ENCODE assay signal across 34 cellular contexts in genomic region chr19:51599084-51599483, GRCh38. TPM values are rescaled to one million over a fixed set of nuclear protein-coding genes. Genes with fewer than 3 reads are reported as not detected.
"Had no signal": no experiment of that assay in that cellular context is flagged by ENCODE, and none has a peak within 500 bp of the region (broad histone marks: within the 10 kb centered on the region; RNA-seq: fewer than 3 reads in every experiment).

No MANE protein-coding gene starts in this region.

- H3K9me3 ChIP-seq: colonic mucosa, mucosa of descending colon, neutrophil, prostate gland, right atrium auricular region, stomach, tibial artery, upper lobe of left lung had no signal

- H3K9me3 Mint-ChIP-seq: dendritic cell treated with granulocyte-macrophage colony-stimulating factor and Interleukin-4, amounts not matched to agents 40 ng/mL and 50 ng/mL, for 4 days; endodermal cell; neural crest cell had no signal

- H3K27me3 ChIP-seq: colonic mucosa had no signal

- H3K4me1 ChIP-seq: colonic mucosa, foreskin keratinocyte, prostate gland had no signal

- H2AFZ ChIP-seq: parathyroid adenoma had no signal

- H3K4me2 ChIP-seq: smooth muscle cell had no signal

- FAIRE-seq: urothelium cell line had no signal

- H3K27ac Mint-ChIP-seq: dendritic cell treated with granulocyte-macrophage colony-stimulating factor and Interleukin-4, amounts not matched to agents 40 ng/mL and 50 ng/mL, for 4 days; endodermal cell; immature natural killer cell; mesothelial cell of epicardium; naive B cell; natural killer cell treated with Interleukin-12 subunit alpha and Interleukin-12 subunit beta and Interleukin-15 and Interleukin-18, amount 100 ng/mL, for 72 hours had no signal

- DNase-seq: colonic mucosa; effector CD8-positive, alpha-beta T cell; endodermal cell; foreskin keratinocyte; hypothalamus; immature natural killer cell; islet precursor cell; mesenchymal stem cell; naive B cell; stimulated activated CD4-positive, alpha-beta T cell treated with anti-CD3 and anti-CD28 coated beads, Interleukin-12 subunit alpha, Interleukin-12 subunit beta, amount 100 ng/mL, for 4 hours; stimulated activated CD4-positive, alpha-beta T cell treated with anti-CD3 and anti-CD28 coated beads, Interleukin-1b, Interleukin-23, amount 100 ng/mL, for 48 hours; stimulated activated CD4-positive, alpha-beta T cell treated with anti-CD3 and anti-CD28 coated beads, Interleukin-4, amount 100 ng/mL, for 1 hour; stimulated activated CD8-positive, alpha-beta memory T cell treated with anti-CD3 and anti-CD28 coated beads, Interleukin-4, amount 100 ng/mL, for 48 hours; stimulated activated naive CD4-positive, alpha-beta T cell treated with Interleukin-2 at 50 U/mL for 16 hours; stomach; tibial artery had no signal

- H3K9ac ChIP-seq: parathyroid adenoma had no signal

- H3K27ac ChIP-seq: colonic mucosa, epithelial cell of prostate, foreskin keratinocyte, neutrophil, parathyroid adenoma, prostate gland, right atrium auricular region, stomach, tibial artery, upper lobe of left lung had no signal

- H3K4me3 Mint-ChIP-seq: dendritic cell treated with granulocyte-macrophage colony-stimulating factor and Interleukin-4, amounts not matched to agents 40 ng/mL and 50 ng/mL, for 4 days; endodermal cell; mesothelial cell of epicardium; natural killer cell treated with Interleukin-12 subunit alpha and Interleukin-12 subunit beta and Interleukin-15 and Interleukin-18, amount 100 ng/mL, for 72 hours; neural crest cell had no signal

- H3K36me3 ChIP-seq: colonic mucosa, neutrophil, prostate gland, right atrium auricular region, stomach, tibial artery, upper lobe of left lung had no signal

- ATAC-seq: esophagus mucosa; foreskin keratinocyte; mucosa of descending colon; natural killer cell treated with Interleukin-12 subunit alpha and Interleukin-12 subunit beta and Interleukin-15 and Interleukin-18, amount 100 ng/mL, for 72 hours; sciatic nerve had no signal

- H3K4me3 ChIP-seq: colonic mucosa, lung, mucosa of descending colon, prostate gland, right atrium auricular region, smooth muscle cell, stomach, tibial artery, upper lobe of left lung had no signal

RNA-seq across cellular contexts. Expression of gene SIGLEC5, which starts 31.1 kb away (rescaled TPM):
- total RNA-seq: chondrocyte, colonic mucosa, endodermal cell, esophagus mucosa, fibroblast of lung, foreskin keratinocyte, mesothelial cell of epicardium, neural crest cell, prostate gland, sciatic nerve, smooth muscle cell had no signal
- polyA plus RNA-seq: fibroblast of lung, foreskin keratinocyte, lung, smooth muscle cell had no signal

RNA-seq across cellular contexts. Expression of gene SIGLEC14, which starts 47.5 kb away (rescaled TPM):
- total RNA-seq: chondrocyte; endodermal cell; fibroblast of lung; foreskin keratinocyte; mesothelial cell of epicardium; natural killer cell treated with Interleukin-12 subunit alpha and Interleukin-12 subunit beta and Interleukin-15 and Interleukin-18, amount 100 ng/mL, for 72 hours; neural crest cell; smooth muscle cell had no signal
- polyA plus RNA-seq: fibroblast of lung, foreskin keratinocyte, smooth muscle cell had no signal
